Comparison of ENCODE assay signal across 19 cellular contexts in the genomic region with DNA sequence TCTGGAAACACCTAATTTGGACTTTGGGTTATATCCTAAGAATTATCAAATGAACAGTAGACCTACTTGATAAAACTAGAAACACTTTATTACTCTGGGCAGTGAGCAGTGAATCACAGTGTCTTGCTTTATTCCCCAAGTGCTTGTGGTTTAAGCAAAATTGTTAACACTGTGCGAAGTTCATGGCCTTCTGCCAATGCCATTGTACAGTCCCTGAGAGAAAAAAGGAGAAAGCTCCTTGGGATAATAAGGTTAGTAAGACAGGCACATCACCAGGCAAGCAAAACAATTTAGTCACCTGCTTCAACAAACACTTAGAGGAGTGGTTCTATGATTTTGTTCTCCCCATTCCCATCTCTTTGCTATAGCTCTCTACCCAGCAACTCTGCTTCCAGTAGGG. TPM values are rescaled to one million over a fixed set of nuclear protein-coding genes. Genes with fewer than 3 reads are reported as not detected.
DNase-seq lines count a peak whose midpoint lies in the region; ATAC-seq and TF ChIP-seq lines count a peak whose summit lies in the region.
"Had no signal": no experiment of that assay in that cellular context is flagged by ENCODE, and none has a peak within 500 bp of the region (broad histone marks: within the 10 kb centered on the region; RNA-seq: fewer than 3 reads in every experiment).

No MANE protein-coding gene starts in this region.

- TF ChIP-seq CTCF in choroid plexus epithelial cell (conservative IDR thresholded peaks at IDR 0.05; ENCODE audit: low read depth, low read length): no peak
- no peak for TF ChIP-seq CTCF in retinal pigment epithelial cell (conservative IDR thresholded peaks at IDR 0.05; ENCODE audit: low read depth, low read length)
- TF ChIP-seq CTCF in OCI-LY7 (conservative IDR thresholded peaks at IDR 0.05; ENCODE audit: low read length): no peak

- H3K36me3 ChIP-seq in GM23248 (ENCODE audit: low read depth) (no peaks in the 10 kb centered on the region), OCI-LY7 (ENCODE audit: insufficient read depth, low read length) (no peaks in the 10 kb centered on the region)
- H3K36me3 ChIP-seq: ascending aorta, transverse colon had no signal

- H3K9me2 ChIP-seq in GM23248 (ENCODE audit: insufficient read depth) (no peaks in the 10 kb centered on the region), OCI-LY7 (ENCODE audit: insufficient read depth, low read length) (no peaks in the 10 kb centered on the region)

- H3K27ac ChIP-seq in GM23248 (no peak overlapping the region), OCI-LY7 (ENCODE audit: low read depth, low read length, poor library complexity, severe bottlenecking) (no peak overlapping the region)
- H3K27ac ChIP-seq: ascending aorta, transverse colon had no signal

- BruUV-seq in OCI-LY7 (replicated peaks; lab: Mats Ljungman, UMichigan): no TSS peak

- no peaks in the 10 kb centered on the region for H3K9me3 Mint-ChIP-seq in activated naive CD8-positive, alpha-beta T cell treated with anti-CD3 and anti-CD28 coated beads, Interleukin-2, amount 50 U/mL, for 24 hours
- H3K9me3 Mint-ChIP-seq: activated CD4-positive, alpha-beta T cell treated with anti-CD3 and anti-CD28 coated beads, Interleukin-2, amount 10 ng/mL, durations not matched to agents 24 days and 14 days; activated T-helper 17 cell treated with anti-CD3 and anti-CD28 coated beads, Interleukin-2, amount 50 U/mL, for 72 hours had no signal

- H4K20me1 ChIP-seq in GM23248 (ENCODE audit: insufficient read depth) (no peaks in the 10 kb centered on the region), OCI-LY7 (ENCODE audit: insufficient read depth, low read length) (no peaks in the 10 kb centered on the region)

- no peaks in the 10 kb centered on the region for H3K79me2 ChIP-seq in GM23248 (ENCODE audit: insufficient read depth)
- H3K79me2 ChIP-seq in OCI-LY7 (ENCODE audit: insufficient read depth, low read depth, low read length): no peaks in the 10 kb centered on the region

- H3K4me2 ChIP-seq in GM23248 (ENCODE audit: unreplicated experiment) (no peak overlapping the region), OCI-LY7 (ENCODE audit: low read length) (no peak overlapping the region)

- H3K9ac ChIP-seq in GM23248: no peak overlapping the region

- ATAC-seq in HG03039 (IDR thresholded peaks at IDR 0.05; ENCODE audit: unreplicated experiment): no peak
- ATAC-seq in activated naive CD8-positive, alpha-beta T cell treated with anti-CD3 and anti-CD28 coated beads, Interleukin-2, amount 50 U/mL, for 24 hours: no peak
- ATAC-seq: activated T-helper 17 cell treated with anti-CD3 and anti-CD28 coated beads, Interleukin-2, amount 50 U/mL, for 72 hours; T-helper 17 cell had no signal

- no peak overlapping the region for H3K27ac Mint-ChIP-seq in activated naive CD8-positive, alpha-beta T cell treated with anti-CD3 and anti-CD28 coated beads, Interleukin-2, amount 50 U/mL, for 24 hours
- H3K27ac Mint-ChIP-seq: activated CD4-positive, alpha-beta T cell treated with anti-CD3 and anti-CD28 coated beads, Interleukin-2, amount 10 ng/mL, durations not matched to agents 24 days and 14 days; activated T-helper 17 cell treated with anti-CD3 and anti-CD28 coated beads, Interleukin-2, amount 50 U/mL, for 72 hours; T-helper 17 cell had no signal

- H2AFZ ChIP-seq in GM23248: no peak overlapping the region
- no peak overlapping the region for H2AFZ ChIP-seq in OCI-LY7 (ENCODE audit: low read length)

- 0 to 3% methylated on average over 1 of the region's 1 CpG for WGBS in GM23248 (ENCODE audit: low coverage in 1 of 2, low lambda C conversion rate in 2 of 2, missing lambda C conversion rate in 2 of 2), 2 experiments

- peaks cover 4% of the 10 kb centered on the region for H3K27me3 Mint-ChIP-seq in activated naive CD8-positive, alpha-beta T cell treated with anti-CD3 and anti-CD28 coated beads, Interleukin-2, amount 50 U/mL, for 24 hours

- H3K4me3 ChIP-seq in GM23248: no peak overlapping the region
- H3K4me3 ChIP-seq in choroid plexus epithelial cell (ENCODE audit: low read depth, low read length): no peak overlapping the region
- H3K4me3 ChIP-seq in retinal pigment epithelial cell (ENCODE audit: low read length): no peak overlapping the region
- no peak overlapping the region for H3K4me3 ChIP-seq in OCI-LY7 (ENCODE audit: low read depth, low read length, poor library complexity, severe bottlenecking)
- H3K4me3 ChIP-seq: ascending aorta, transverse colon had no signal

- H3K4me1 ChIP-seq in GM23248 (ENCODE audit: insufficient read depth): no peaks in the 10 kb centered on the region
- H3K4me1 ChIP-seq in OCI-LY7 (ENCODE audit: insufficient read depth, low read length, poor library complexity, severe bottlenecking): no peaks in the 10 kb centered on the region
- H3K4me1 ChIP-seq: ascending aorta, transverse colon had no signal

- H3K4me3 Mint-ChIP-seq in activated naive CD8-positive, alpha-beta T cell treated with anti-CD3 and anti-CD28 coated beads, Interleukin-2, amount 50 U/mL, for 24 hours: no peak overlapping the region
- H3K4me3 Mint-ChIP-seq: activated CD4-positive, alpha-beta T cell treated with anti-CD3 and anti-CD28 coated beads, Interleukin-2, amount 10 ng/mL, durations not matched to agents 24 days and 14 days; activated T-helper 17 cell treated with anti-CD3 and anti-CD28 coated beads, Interleukin-2, amount 50 U/mL, for 72 hours; T-helper 17 cell had no signal

- CTCF ChIA-PET in OCI-LY7 (lab: Charles Lee; ENCODE audit: unreplicated experiment): no interaction called here

- POLR2A ChIA-PET in OCI-LY7 (lab: Charles Lee): no interaction called here

- intact Hi-C loops in OCI-LY7 (cut with micrococcal nuclease; ENCODE audit: unreplicated experiment): no loop called here

- H3K36me3 Mint-ChIP-seq in activated naive CD8-positive, alpha-beta T cell treated with anti-CD3 and anti-CD28 coated beads, Interleukin-2, amount 50 U/mL, for 24 hours (ENCODE audit: low read depth): no peaks in the 10 kb centered on the region

- in situ Hi-C loops in GM23248 (cut with MboI): no loop called here

- H3K9me3 ChIP-seq in GM23248 (ENCODE audit: low read depth) (no peaks in the 10 kb centered on the region), OCI-LY7 (ENCODE audit: low read length) (no peaks in the 10 kb centered on the region)
- H3K9me3 ChIP-seq: ascending aorta, transverse colon had no signal

- DNase-seq in GM23248 (peak; percentile 60), NCI-H2196 treated with DMSO at 0.1 percent for 48 hours (lab: John Stamatoyannopoulos, UW; ENCODE audit: unreplicated experiment) (peak; percentile 30), choroid plexus epithelial cell (ENCODE audit: low read depth) (peak; percentile 61), retinal pigment epithelial cell (ENCODE audit: low read depth) (peak; percentile 82), SHP77 treated with DMSO at 0.1 percent for 48 hours (lab: John Stamatoyannopoulos, UW) (no peak), OCI-LY7 (ENCODE audit: low spot score) (no peak)
- DNase-seq in activated naive CD8-positive, alpha-beta T cell treated with anti-CD3 and anti-CD28 coated beads, Interleukin-2, amount 50 U/mL, for 24 hours: no peak
- DNase-seq: activated CD4-positive, alpha-beta T cell treated with anti-CD3 and anti-CD28 coated beads, Interleukin-2, amount 10 ng/mL, durations not matched to agents 24 days and 14 days; effector CD8-positive, alpha-beta T cell; hypothalamus; KBM-7; mesendoderm; NCI-H2029; T-helper 17 cell; transverse colon had no signal

- no peaks in the 10 kb centered on the region for H3F3A ChIP-seq in GM23248 (ENCODE audit: insufficient read depth)

- no peaks in the 10 kb centered on the region for H3K4me1 Mint-ChIP-seq in activated naive CD8-positive, alpha-beta T cell treated with anti-CD3 and anti-CD28 coated beads, Interleukin-2, amount 50 U/mL, for 24 hours
- H3K4me1 Mint-ChIP-seq: activated CD4-positive, alpha-beta T cell treated with anti-CD3 and anti-CD28 coated beads, Interleukin-2, amount 10 ng/mL, durations not matched to agents 24 days and 14 days; activated T-helper 17 cell treated with anti-CD3 and anti-CD28 coated beads, Interleukin-2, amount 50 U/mL, for 72 hours; T-helper 17 cell had no signal

- H3K27me3 ChIP-seq in GM23248 (replicated peaks; ENCODE audit: insufficient read depth): peaks cover 10% of the 10 kb centered on the region; the same call in 1 of the 2 replicates
- H3K27me3 ChIP-seq: ascending aorta, transverse colon had no signal

RNA-seq across cellular contexts. Expression of a gene that starts 39.8 kb away (rescaled TPM):
- not detected in 2 replicates for total RNA-seq in GM23248 (2014; rRNA removed; shearing (Covaris generic))
- not detected in 2 replicates for polyA plus RNA-seq in GM23248 (2016; fragmentation: Nextera tagmentation; extraction: Ambion mirVana)
- not detected in 2 replicates for total RNA-seq in OCI-LY7 (2014; rRNA removed; shearing (Covaris generic))
- total RNA-seq in OCI-LY7 (2022): not detected in 2 replicates
- total RNA-seq: activated CD4-positive, alpha-beta T cell treated with anti-CD3 and anti-CD28 coated beads, Interleukin-2, amount 10 ng/mL, durations not matched to agents 24 days and 14 days; activated T-helper 17 cell treated with anti-CD3 and anti-CD28 coated beads, Interleukin-2, amount 50 U/mL, for 72 hours; ascending aorta; osteoblast; T-helper 17 cell had no signal

Comparison
In these comparisons a context has a peak if more than half of its experiments do, and no peak if none do; other contexts are left out.
1. DNase-seq: peak in GM23248 (single experiment), NCI-H2196 treated with DMSO at 0.1 percent for 48 hours (single experiment), choroid plexus epithelial cell (single experiment) and retinal pigment epithelial cell (single experiment); none in SHP77 treated with DMSO at 0.1 percent for 48 hours (single experiment), OCI-LY7 (single experiment) and activated naive CD8-positive, alpha-beta T cell treated with anti-CD3 and anti-CD28 coated beads, Interleukin-2, amount 50 U/mL, for 24 hours (single experiment).